Comparison of ENCODE assay signal across 1 cellular context in the genomic region with DNA sequence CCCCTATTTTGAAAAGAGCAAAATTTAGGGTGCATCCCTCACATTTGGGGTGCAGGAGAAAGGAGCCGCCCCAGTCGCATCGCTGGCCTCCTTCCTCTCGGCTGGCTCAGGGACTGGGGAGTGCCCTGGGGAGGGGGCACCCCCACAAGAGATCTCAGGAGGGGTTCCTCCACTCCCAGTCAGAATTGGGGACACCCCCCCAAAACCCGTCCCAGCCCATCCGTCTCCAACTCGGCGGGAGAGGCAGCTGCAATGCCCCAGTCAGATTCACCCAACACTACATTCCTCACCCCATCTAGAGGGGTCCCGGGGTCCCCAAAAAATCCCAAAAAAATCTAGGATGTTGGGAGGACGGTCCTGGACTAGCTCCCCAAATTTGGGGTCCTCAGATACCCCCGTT.
TF ChIP-seq lines count a peak whose summit lies in the region.

No MANE protein-coding gene starts in this region.

TF ChIP-seq in GM23338, 12 proteins besides CTCF, POLR2A, EP300 and RAD21 (continued from another document):
- TF ChIP-seq, protein P1, sequence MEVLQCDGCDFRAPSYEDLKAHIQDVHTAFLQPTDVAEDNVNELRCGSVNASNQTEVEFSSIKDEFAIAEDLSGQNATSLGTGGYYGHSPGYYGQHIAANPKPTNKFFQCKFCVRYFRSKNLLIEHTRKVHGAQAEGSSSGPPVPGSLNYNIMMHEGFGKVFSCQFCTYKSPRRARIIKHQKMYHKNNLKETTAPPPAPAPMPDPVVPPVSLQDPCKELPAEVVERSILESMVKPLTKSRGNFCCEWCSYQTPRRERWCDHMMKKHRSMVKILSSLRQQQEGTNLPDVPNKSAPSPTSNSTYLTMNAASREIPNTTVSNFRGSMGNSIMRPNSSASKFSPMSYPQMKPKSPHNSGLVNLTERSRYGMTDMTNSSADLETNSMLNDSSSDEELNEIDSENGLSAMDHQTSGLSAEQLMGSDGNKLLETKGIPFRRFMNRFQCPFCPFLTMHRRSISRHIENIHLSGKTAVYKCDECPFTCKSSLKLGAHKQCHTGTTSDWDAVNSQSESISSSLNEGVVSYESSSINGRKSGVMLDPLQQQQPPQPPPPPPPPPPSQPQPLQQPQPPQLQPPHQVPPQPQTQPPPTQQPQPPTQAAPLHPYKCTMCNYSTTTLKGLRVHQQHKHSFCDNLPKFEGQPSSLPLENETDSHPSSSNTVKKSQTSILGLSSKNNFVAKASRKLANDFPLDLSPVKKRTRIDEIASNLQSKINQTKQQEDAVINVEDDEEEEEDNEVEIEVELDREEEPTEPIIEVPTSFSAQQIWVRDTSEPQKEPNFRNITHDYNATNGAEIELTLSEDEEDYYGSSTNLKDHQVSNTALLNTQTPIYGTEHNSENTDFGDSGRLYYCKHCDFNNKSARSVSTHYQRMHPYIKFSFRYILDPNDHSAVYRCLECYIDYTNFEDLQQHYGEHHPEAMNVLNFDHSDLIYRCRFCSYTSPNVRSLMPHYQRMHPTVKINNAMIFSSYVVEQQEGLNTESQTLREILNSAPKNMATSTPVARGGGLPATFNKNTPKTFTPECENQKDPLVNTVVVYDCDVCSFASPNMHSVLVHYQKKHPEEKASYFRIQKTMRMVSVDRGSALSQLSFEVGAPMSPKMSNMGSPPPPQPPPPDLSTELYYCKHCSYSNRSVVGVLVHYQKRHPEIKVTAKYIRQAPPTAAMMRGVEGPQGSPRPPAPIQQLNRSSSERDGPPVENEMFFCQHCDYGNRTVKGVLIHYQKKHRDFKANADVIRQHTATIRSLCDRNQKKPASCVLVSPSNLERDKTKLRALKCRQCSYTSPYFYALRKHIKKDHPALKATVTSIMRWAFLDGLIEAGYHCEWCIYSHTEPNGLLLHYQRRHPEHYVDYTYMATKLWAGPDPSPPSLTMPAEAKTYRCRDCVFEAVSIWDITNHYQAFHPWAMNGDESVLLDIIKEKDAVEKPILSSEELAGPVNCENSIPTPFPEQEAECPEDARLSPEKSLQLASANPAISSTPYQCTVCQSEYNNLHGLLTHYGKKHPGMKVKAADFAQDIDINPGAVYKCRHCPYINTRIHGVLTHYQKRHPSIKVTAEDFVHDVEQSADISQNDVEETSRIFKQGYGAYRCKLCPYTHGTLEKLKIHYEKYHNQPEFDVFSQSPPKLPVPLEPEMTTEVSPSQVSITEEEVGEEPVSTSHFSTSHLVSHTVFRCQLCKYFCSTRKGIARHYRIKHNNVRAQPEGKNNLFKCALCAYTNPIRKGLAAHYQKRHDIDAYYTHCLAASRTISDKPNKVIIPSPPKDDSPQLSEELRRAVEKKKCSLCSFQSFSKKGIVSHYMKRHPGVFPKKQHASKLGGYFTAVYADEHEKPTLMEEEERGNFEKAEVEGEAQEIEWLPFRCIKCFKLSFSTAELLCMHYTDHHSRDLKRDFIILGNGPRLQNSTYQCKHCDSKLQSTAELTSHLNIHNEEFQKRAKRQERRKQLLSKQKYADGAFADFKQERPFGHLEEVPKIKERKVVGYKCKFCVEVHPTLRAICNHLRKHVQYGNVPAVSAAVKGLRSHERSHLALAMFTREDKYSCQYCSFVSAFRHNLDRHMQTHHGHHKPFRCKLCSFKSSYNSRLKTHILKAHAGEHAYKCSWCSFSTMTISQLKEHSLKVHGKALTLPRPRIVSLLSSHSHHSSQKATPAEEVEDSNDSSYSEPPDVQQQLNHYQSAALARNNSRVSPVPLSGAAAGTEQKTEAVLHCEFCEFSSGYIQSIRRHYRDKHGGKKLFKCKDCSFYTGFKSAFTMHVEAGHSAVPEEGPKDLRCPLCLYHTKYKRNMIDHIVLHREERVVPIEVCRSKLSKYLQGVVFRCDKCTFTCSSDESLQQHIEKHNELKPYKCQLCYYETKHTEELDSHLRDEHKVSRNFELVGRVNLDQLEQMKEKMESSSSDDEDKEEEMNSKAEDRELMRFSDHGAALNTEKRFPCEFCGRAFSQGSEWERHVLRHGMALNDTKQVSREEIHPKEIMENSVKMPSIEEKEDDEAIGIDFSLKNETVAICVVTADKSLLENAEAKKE (CRISPR knock-in tag; IDR thresholded peaks at IDR 0.05), result no peak
- TF ChIP-seq, protein P2, sequence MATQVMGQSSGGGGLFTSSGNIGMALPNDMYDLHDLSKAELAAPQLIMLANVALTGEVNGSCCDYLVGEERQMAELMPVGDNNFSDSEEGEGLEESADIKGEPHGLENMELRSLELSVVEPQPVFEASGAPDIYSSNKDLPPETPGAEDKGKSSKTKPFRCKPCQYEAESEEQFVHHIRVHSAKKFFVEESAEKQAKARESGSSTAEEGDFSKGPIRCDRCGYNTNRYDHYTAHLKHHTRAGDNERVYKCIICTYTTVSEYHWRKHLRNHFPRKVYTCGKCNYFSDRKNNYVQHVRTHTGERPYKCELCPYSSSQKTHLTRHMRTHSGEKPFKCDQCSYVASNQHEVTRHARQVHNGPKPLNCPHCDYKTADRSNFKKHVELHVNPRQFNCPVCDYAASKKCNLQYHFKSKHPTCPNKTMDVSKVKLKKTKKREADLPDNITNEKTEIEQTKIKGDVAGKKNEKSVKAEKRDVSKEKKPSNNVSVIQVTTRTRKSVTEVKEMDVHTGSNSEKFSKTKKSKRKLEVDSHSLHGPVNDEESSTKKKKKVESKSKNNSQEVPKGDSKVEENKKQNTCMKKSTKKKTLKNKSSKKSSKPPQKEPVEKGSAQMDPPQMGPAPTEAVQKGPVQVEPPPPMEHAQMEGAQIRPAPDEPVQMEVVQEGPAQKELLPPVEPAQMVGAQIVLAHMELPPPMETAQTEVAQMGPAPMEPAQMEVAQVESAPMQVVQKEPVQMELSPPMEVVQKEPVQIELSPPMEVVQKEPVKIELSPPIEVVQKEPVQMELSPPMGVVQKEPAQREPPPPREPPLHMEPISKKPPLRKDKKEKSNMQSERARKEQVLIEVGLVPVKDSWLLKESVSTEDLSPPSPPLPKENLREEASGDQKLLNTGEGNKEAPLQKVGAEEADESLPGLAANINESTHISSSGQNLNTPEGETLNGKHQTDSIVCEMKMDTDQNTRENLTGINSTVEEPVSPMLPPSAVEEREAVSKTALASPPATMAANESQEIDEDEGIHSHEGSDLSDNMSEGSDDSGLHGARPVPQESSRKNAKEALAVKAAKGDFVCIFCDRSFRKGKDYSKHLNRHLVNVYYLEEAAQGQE (IDR thresholded peaks at IDR 0.05; ENCODE audit: unreplicated experiment), result no peak
- TF ChIP-seq ZNF331 (CRISPR knock-in tag; IDR thresholded peaks at IDR 0.05; ENCODE audit: low read depth) (no peak), EZH2phosphoT487 (IDR thresholded peaks at IDR 0.05; ENCODE audit: unreplicated experiment) (no peak)
